9 cellular contexts compared by ENCODE assay signal in genomic region chr2:240435955-240436625, GRCh38. TPM values are rescaled to one million over a fixed set of nuclear protein-coding genes. Genes with fewer than 3 reads are reported as not detected.
A peak's percentile ranks its signal among the peaks of the same experiment; 100 is the strongest.
DNase-seq lines count a peak whose midpoint lies in the region; ATAC-seq and TF ChIP-seq lines count a peak whose summit lies in the region.
"Had no signal": no experiment of that assay in that cellular context is flagged by ENCODE, and none has a peak within 500 bp of the region (broad histone marks: within the 10 kb centered on the region; RNA-seq: fewer than 3 reads in every experiment).

No MANE protein-coding gene starts in this region.

- no peak for TF ChIP-seq CTCF in smooth muscle cell (IDR thresholded peaks at IDR 0.05; ENCODE audit: borderline replicate concordance, insufficient read depth, poor library complexity, severe bottlenecking)

- H3K27ac Mint-ChIP-seq in activated naive CD4-positive, alpha-beta T cell treated with anti-CD3 and anti-CD28 coated beads, Interleukin-2, amount 10 ng/mL, durations not matched to agents 7 days and 5 days = no peak overlapping the region
- H3K27ac Mint-ChIP-seq: stimulated activated naive CD8-positive, alpha-beta T cell treated with anti-CD3 and anti-CD28 coated beads, Interleukin-15, Interleukin-2, amounts not matched to agents 100 ng/mL and 50 ng/mL, for 24 hours had no signal

- no peaks in the 10 kb centered on the region for H3K36me3 ChIP-seq in smooth muscle cell (ENCODE audit: low read depth)

- peaks cover 63% of the 10 kb centered on the region for H3K27me3 Mint-ChIP-seq in activated naive CD4-positive, alpha-beta T cell treated with anti-CD3 and anti-CD28 coated beads, Interleukin-2, amount 10 ng/mL, durations not matched to agents 7 days and 5 days

- ATAC-seq in HG03175 (IDR thresholded peaks at IDR 0.05; ENCODE audit: unreplicated experiment) = peak; percentile 15

- H3K79me2 ChIP-seq in smooth muscle cell (ENCODE audit: low read depth) = peaks cover 50% of the 10 kb centered on the region

- no peak overlapping the region for H2AFZ ChIP-seq in smooth muscle cell (ENCODE audit: low read depth)

- no peaks in the 10 kb centered on the region for H3K27me3 ChIP-seq in smooth muscle cell (ENCODE audit: low read depth)

- H4K20me1 ChIP-seq in smooth muscle cell (ENCODE audit: low read depth) = peaks cover 49% of the 10 kb centered on the region

- H3K27ac ChIP-seq in smooth muscle cell (ENCODE audit: low read depth) = peak overlapping the region; percentile 53

- no peaks in the 10 kb centered on the region for H3K36me3 Mint-ChIP-seq in activated naive CD4-positive, alpha-beta T cell treated with anti-CD3 and anti-CD28 coated beads, Interleukin-2, amount 10 ng/mL, durations not matched to agents 7 days and 5 days

- peaks cover 11% of the 10 kb centered on the region for H3K4me1 Mint-ChIP-seq in activated naive CD4-positive, alpha-beta T cell treated with anti-CD3 and anti-CD28 coated beads, Interleukin-2, amount 10 ng/mL, durations not matched to agents 7 days and 5 days

- H3K9ac ChIP-seq in smooth muscle cell (ENCODE audit: low read depth) = peak overlapping the region; percentile 57

- H3K9me3 Mint-ChIP-seq in activated naive CD4-positive, alpha-beta T cell treated with anti-CD3 and anti-CD28 coated beads, Interleukin-2, amount 10 ng/mL, durations not matched to agents 7 days and 5 days = no peaks in the 10 kb centered on the region
- H3K9me3 Mint-ChIP-seq: stimulated activated naive CD8-positive, alpha-beta T cell treated with anti-CD3 and anti-CD28 coated beads, Interleukin-15, Interleukin-2, amounts not matched to agents 100 ng/mL and 50 ng/mL, for 24 hours had no signal

- peak overlapping the region; percentile 69 for H3K4me3 Mint-ChIP-seq in activated naive CD4-positive, alpha-beta T cell treated with anti-CD3 and anti-CD28 coated beads, Interleukin-2, amount 10 ng/mL, durations not matched to agents 7 days and 5 days
- H3K4me3 Mint-ChIP-seq: stimulated activated naive CD8-positive, alpha-beta T cell treated with anti-CD3 and anti-CD28 coated beads, Interleukin-15, Interleukin-2, amounts not matched to agents 100 ng/mL and 50 ng/mL, for 24 hours had no signal

- peak overlapping the region; percentile 98 for H3K4me2 ChIP-seq in smooth muscle cell

- DNase-seq in NCI-H1417 (lab: John Stamatoyannopoulos, UW) = peak in 2 of 3 experiments; percentile 65 to 74
- no peak for DNase-seq in NCI-H1417 treated with DMSO at 0.1 percent for 48 hours (lab: John Stamatoyannopoulos, UW)
- peak; percentile 45 for DNase-seq in activated naive CD4-positive, alpha-beta T cell treated with anti-CD3 and anti-CD28 coated beads, Interleukin-2, amount 10 ng/mL, durations not matched to agents 7 days and 5 days
- DNase-seq in smooth muscle cell (lab: John Stamatoyannopoulos, UW; ENCODE audit: unreplicated experiment) = no peak
- no peak for DNase-seq in NCI-H1092 treated with DMSO at 0.1 percent for 48 hours (lab: John Stamatoyannopoulos, UW)
- no peak for DNase-seq in NK-92 (lab: John Stamatoyannopoulos, UW; ENCODE audit: unreplicated experiment)

- H3K9me3 ChIP-seq in smooth muscle cell (replicated peaks; ENCODE audit: low read depth) = no peaks in the 10 kb centered on the region

- H3F3A ChIP-seq in smooth muscle cell (ENCODE audit: low read depth) = no peaks in the 10 kb centered on the region

- peaks cover 16% of the 10 kb centered on the region for H3K4me1 ChIP-seq in smooth muscle cell (ENCODE audit: low read depth)

- CTCF ChIA-PET in activated naive CD4-positive, alpha-beta T cell treated with anti-CD3 and anti-CD28 coated beads, Interleukin-2, amount 10 ng/mL, durations not matched to agents 7 days and 5 days (lab: Charles Lee) = interaction anchor here (1.2 to 1.5 kb wide), 3 partner anchors 204 to 207 kb away, joined by 3 to 8 read pairs (median 3); no protein-coding TSS in a partner anchor

- 2% methylated on average over 37 of the region's 86 CpGs for WGBS in smooth muscle cell (ENCODE audit: low lambda C conversion rate)

- H3K4me3 ChIP-seq in iPS-11a (ENCODE audit: low read depth, low read length) = peak overlapping the region; percentile 43
- peak overlapping the region; percentile 75 for H3K4me3 ChIP-seq in smooth muscle cell

RNA-seq across cellular contexts. Expression of gene GPC1, which starts 0.6 kb away (rescaled TPM):
- 86.4 and 88.9 TPM in 2 replicates for total RNA-seq in smooth muscle cell
- 221 and 236 TPM in 2 replicates for polyA plus RNA-seq in smooth muscle cell

Comparison
In these comparisons a context has a peak if more than half of its experiments do, and no peak if none do; other contexts are left out.
1. DNase-seq: peak in NCI-H1417 (2 of 3) and activated naive CD4-positive, alpha-beta T cell treated with anti-CD3 and anti-CD28 coated beads, Interleukin-2, amount 10 ng/mL, durations not matched to agents 7 days and 5 days (single experiment); none in NCI-H1417 treated with DMSO at 0.1 percent for 48 hours (single experiment), smooth muscle cell (single experiment), NCI-H1092 treated with DMSO at 0.1 percent for 48 hours (single experiment) and NK-92 (single experiment).